15 cellular contexts compared by ENCODE assay signal in genomic region chr9:2808105-2808504, GRCh38.
"Had no signal": no experiment of that assay in that cellular context is flagged by ENCODE, and none has a peak within 500 bp of the region (broad histone marks: within the 10 kb centered on the region; RNA-seq: fewer than 3 reads in every experiment).

No MANE protein-coding gene starts in this region.

- H3K27me3 Mint-ChIP-seq: activated CD4-positive, alpha-beta T cell treated with anti-CD3 and anti-CD28 coated beads, Interleukin-2, amount 10 ng/mL, durations not matched to agents 7 days and 5 days; activated naive CD8-positive, alpha-beta T cell treated with anti-CD3 and anti-CD28 coated beads, Interleukin-2, amount 10 ng/mL, durations not matched to agents 7 days and 5 days; stimulated activated naive B cell treated with anti-CD40 and anti-IgM and Interleukin-4, amounts not matched to agents 10 μg/mL and 1 μg/mL and 100 μg/mL, for 72 hours had no signal

- H3K4me3 Mint-ChIP-seq: activated CD4-positive, alpha-beta T cell treated with anti-CD3 and anti-CD28 coated beads, Interleukin-2, amount 10 ng/mL, durations not matched to agents 7 days and 5 days; activated naive CD8-positive, alpha-beta T cell treated with anti-CD3 and anti-CD28 coated beads, Interleukin-2, amount 10 ng/mL, durations not matched to agents 7 days and 5 days; activated T-cell treated with anti-CD3 and anti-CD28 coated beads, Interleukin-2, amount 50 U/mL, for 72 hours; stimulated activated naive B cell treated with anti-CD40 and anti-IgM and Interleukin-4, amounts not matched to agents 10 μg/mL and 1 μg/mL and 100 μg/mL, for 72 hours had no signal

- H3K9me3 Mint-ChIP-seq: activated CD4-positive, alpha-beta T cell treated with anti-CD3 and anti-CD28 coated beads, Interleukin-2, amount 10 ng/mL, durations not matched to agents 7 days and 5 days; activated naive CD8-positive, alpha-beta T cell treated with anti-CD3 and anti-CD28 coated beads, Interleukin-2, amount 10 ng/mL, durations not matched to agents 7 days and 5 days; activated T-cell treated with anti-CD3 and anti-CD28 coated beads, Interleukin-2, amount 50 U/mL, for 72 hours; stimulated activated naive B cell treated with anti-CD40 and anti-IgM and Interleukin-4, amounts not matched to agents 10 μg/mL and 1 μg/mL and 100 μg/mL, for 72 hours had no signal

- H3K27me3 ChIP-seq: dorsolateral prefrontal cortex, ovary, tibial artery, vagina had no signal

- H3K9me3 ChIP-seq: ovary, tibial artery, vagina had no signal

- H3K27ac Mint-ChIP-seq: activated CD4-positive, alpha-beta T cell treated with anti-CD3 and anti-CD28 coated beads, Interleukin-2, amount 10 ng/mL, durations not matched to agents 7 days and 5 days; activated naive CD8-positive, alpha-beta T cell treated with anti-CD3 and anti-CD28 coated beads, Interleukin-2, amount 10 ng/mL, durations not matched to agents 7 days and 5 days; activated T-cell treated with anti-CD3 and anti-CD28 coated beads, Interleukin-2, amount 50 U/mL, for 72 hours; stimulated activated naive B cell treated with anti-CD40 and anti-IgM and Interleukin-4, amounts not matched to agents 10 μg/mL and 1 μg/mL and 100 μg/mL, for 72 hours had no signal

- ATAC-seq: activated T-cell treated with anti-CD3 and anti-CD28 coated beads, Interleukin-2, amount 50 U/mL, for 72 hours; stimulated activated naive B cell treated with anti-CD40 and anti-IgM and Interleukin-4, amounts not matched to agents 10 μg/mL and 1 μg/mL and 100 μg/mL, for 72 hours had no signal

- H3K4me3 ChIP-seq: dorsolateral prefrontal cortex, ovary, tibial artery, vagina had no signal

- DNase-seq: activated CD4-positive, alpha-beta T cell treated with anti-CD3 and anti-CD28 coated beads, Interleukin-2, amount 10 ng/mL, durations not matched to agents 7 days and 5 days; activated CD8-positive, alpha-beta memory T cell treated with anti-CD3 and anti-CD28 coated beads, Interleukin-2, amount 50 U/mL, for 48 hours; activated gamma-delta T cell; activated naive CD8-positive, alpha-beta T cell treated with anti-CD3 and anti-CD28 coated beads, Interleukin-2, amount 10 ng/mL, durations not matched to agents 7 days and 5 days; activated T-cell treated with anti-CD3 and anti-CD28 coated beads, Interleukin-2, amount 50 U/mL, for 72 hours; aorta; dorsolateral prefrontal cortex; mesendoderm; stimulated activated CD4-positive, alpha-beta T cell treated with anti-CD3 and anti-CD28 coated beads, Interleukin-15, amount 100 ng/mL, for 24 hours; stimulated activated CD4-positive, alpha-beta T cell treated with anti-CD3 and anti-CD28 coated beads, Interleukin-4, amount 100 ng/mL, for 1 hour; stimulated activated naive B cell treated with anti-CD40 and anti-IgM and Interleukin-4, amounts not matched to agents 10 μg/mL and 1 μg/mL and 100 μg/mL, for 72 hours; tibial artery had no signal

- H3K27ac ChIP-seq: dorsolateral prefrontal cortex, vagina had no signal

- H3K4me1 Mint-ChIP-seq: activated CD4-positive, alpha-beta T cell treated with anti-CD3 and anti-CD28 coated beads, Interleukin-2, amount 10 ng/mL, durations not matched to agents 7 days and 5 days; activated naive CD8-positive, alpha-beta T cell treated with anti-CD3 and anti-CD28 coated beads, Interleukin-2, amount 10 ng/mL, durations not matched to agents 7 days and 5 days; stimulated activated naive B cell treated with anti-CD40 and anti-IgM and Interleukin-4, amounts not matched to agents 10 μg/mL and 1 μg/mL and 100 μg/mL, for 72 hours had no signal

- H3K36me3 ChIP-seq: ovary had no signal

- FAIRE-seq: endometrium had no signal
